Comparison of ENCODE assay signal across 8 cellular contexts in the genomic region with DNA sequence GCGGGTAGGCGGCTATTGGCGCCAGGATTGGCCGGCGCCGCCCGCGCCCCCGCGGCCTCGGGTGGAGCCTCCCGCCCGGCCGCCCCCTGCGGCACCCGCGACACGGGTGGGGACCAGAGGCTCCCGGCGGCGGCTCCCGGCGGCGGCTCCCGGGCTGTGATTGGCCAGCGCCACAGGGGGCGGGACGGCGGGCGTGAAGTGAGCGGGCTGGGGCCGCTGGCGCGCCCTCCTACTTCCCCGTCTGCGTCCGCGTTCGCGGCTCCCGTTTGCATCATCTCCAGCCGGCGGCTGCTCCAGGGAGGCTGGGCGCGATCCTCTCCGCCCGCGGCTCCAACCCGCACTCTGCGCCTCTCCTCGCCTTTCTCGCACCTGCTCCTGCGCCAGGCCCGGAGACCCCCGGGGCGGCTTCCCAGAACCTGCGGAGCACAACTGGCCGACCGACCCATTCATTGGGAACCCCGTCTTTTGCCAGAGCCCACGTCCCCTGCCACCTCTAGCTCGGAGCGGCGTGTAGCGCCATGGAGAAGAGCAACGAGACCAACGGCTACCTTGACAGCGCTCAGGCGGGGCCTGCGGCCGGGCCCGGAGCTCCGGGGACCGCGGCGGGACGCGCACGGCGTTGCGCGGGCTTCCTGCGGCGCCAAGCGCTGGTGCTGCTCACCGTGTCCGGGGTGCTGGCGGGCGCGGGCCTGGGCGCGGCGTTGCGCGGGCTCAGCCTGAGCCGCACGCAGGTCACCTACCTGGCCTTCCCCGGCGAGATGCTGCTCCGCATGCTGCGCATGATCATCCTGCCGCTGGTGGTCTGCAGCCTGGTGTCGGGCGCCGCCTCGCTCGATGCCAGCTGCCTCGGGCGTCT. TPM values are rescaled to one million over a fixed set of nuclear protein-coding genes. Genes with fewer than 3 reads are reported as not detected.
DNase-seq lines count a peak whose midpoint lies in the region; ATAC-seq, FAIRE-seq and TF ChIP-seq lines count a peak whose summit lies in the region.

A gene (plus strand): TSS at position 274 of the 856 bp plus-strand sequence. CDS start 245 bp downstream, at position 519.

- H3K27ac ChIP-seq in adrenal gland (peak within 1 kb of the TSS; percentile 84 to 99 (median 96)), left ventricle myocardium inferior (replicated peaks) (peak within 1 kb of the TSS; percentile 92), psoas muscle (peak within 1 kb of the TSS; percentile 100)

- ATAC-seq in HG02763 (IDR thresholded peaks at IDR 0.05; ENCODE audit: unreplicated experiment) = peak; percentile 76
- ATAC-seq in psoas muscle = peak; percentile 88 to 95 (median 90)

- DNase-seq in GM12891 (ENCODE audit: insufficient read length, low spot score) = peak; percentile 80
- DNase-seq in NCI-H1417 treated with DMSO at 0.1 percent for 48 hours (lab: John Stamatoyannopoulos, UW) = peak; percentile 90
- peak; percentile 92 to 97 (median 95) for DNase-seq in adrenal gland
- peak; percentile 91 for DNase-seq in left ventricle myocardium inferior
- peak; percentile 97 to 98 for DNase-seq in psoas muscle
- DNase-seq in urothelium cell line (ENCODE audit: low spot score) = peak; percentile 98

- intact Hi-C loops in T-helper 1 cell treated with Interleukin-12 subunit alpha and Interleukin-12 subunit beta and Interleukin-4 antibody, amounts not matched to agents 30 ng/mL and 1 ng/mL, for 36 hours (cut with micrococcal nuclease) = loop anchor here (1.0 to 5.0 kb wide), 11 partner anchors 237 to 1401 kb away; a partner anchor contains a TSS
- intact Hi-C loops in adrenal gland (cut with DNase I) (loop anchor here in 1 of 2 donors (5.0 kb wide), 1 partner anchor 38 kb away; no protein-coding TSS in a partner anchor), left ventricle myocardium inferior (cut with micrococcal nuclease) (no loop called here), psoas muscle (cut with DNase I) (loop anchor here in 1 of 2 donors (5.0 kb wide), 1 partner anchor 72 kb away; no protein-coding TSS in a partner anchor)

- TF ChIP-seq CTCF in adrenal gland (IDR thresholded peaks at IDR 0.05) = peak in 1 of 6 experiments; percentile 1
- TF ChIP-seq CTCF in left ventricle myocardium inferior (IDR thresholded peaks at IDR 0.05; ENCODE audit: borderline replicate concordance) = no peak
- no peak for TF ChIP-seq CTCF in psoas muscle (IDR thresholded peaks at IDR 0.05)

- H3K27me3 ChIP-seq in adrenal gland (no peaks in the 10 kb centered on the region), left ventricle myocardium inferior (ENCODE audit: low read depth) (no peaks in the 10 kb centered on the region), psoas muscle (ENCODE audit: insufficient read depth in 3 of 3, low read length in 2 of 3) (no peaks in the 10 kb centered on the region)

- TF ChIP-seq POLR2A in GM12891 (IDR thresholded peaks at IDR 0.05; ENCODE audit: low read depth, low read length) = 0 out of 2 replicates have a peak, but pooled peaks have one; percentile 47
- peak; percentile 86 to 87 for TF ChIP-seq POLR2A in adrenal gland (IDR thresholded peaks at IDR 0.05)

- peak; percentile 79 for FAIRE-seq in GM12891 (lab: Jason Lieb, UNC)
- FAIRE-seq in urothelium cell line (lab: Jason Lieb, UNC) = no peak

- H3K9me3 ChIP-seq in adrenal gland (replicated peaks in 1 of 3) (no peaks in the 10 kb centered on the region), left ventricle myocardium inferior (replicated peaks) (no peaks in the 10 kb centered on the region), psoas muscle (no peaks in the 10 kb centered on the region)

- 0 to 1% (median 1%) methylated on average over 7 to 109 of the region's 109 CpGs for WGBS in adrenal gland, 4 donors
- WGBS in psoas muscle, 3 donors = 1% methylated on average over 67 to 107 of the region's 109 CpGs

- H3K4me3 ChIP-seq in adrenal gland (peak within 1 kb of the TSS; percentile 22 to 98 (median 88)), left ventricle myocardium inferior (peak within 1 kb of the TSS; percentile 84), psoas muscle (peak within 1 kb of the TSS; percentile 98)

- H3K36me3 ChIP-seq in adrenal gland (replicated peaks in 1 of 2) (no peaks in the 10 kb centered on the region), left ventricle myocardium inferior (no peaks in the 10 kb centered on the region), psoas muscle (ENCODE audit: insufficient read depth in 1 of 2, low read depth in 1 of 2) (no peaks in the 10 kb centered on the region)

- peaks cover 16 to 36% of the 10 kb centered on the region in 2 donors for H3K4me1 ChIP-seq in adrenal gland (replicated peaks in 1 of 2)
- peaks cover 55% of the 10 kb centered on the region for H3K4me1 ChIP-seq in left ventricle myocardium inferior
- peaks cover 24% of the 10 kb centered on the region for H3K4me1 ChIP-seq in psoas muscle

TF ChIP-seq in GM12891, 5 proteins besides CTCF, POLR2A, EP300 and RAD21:
- TF ChIP-seq POU2F2 (IDR thresholded peaks at IDR 0.05; ENCODE audit: low read depth, low read length) (no peak; the same call in 1 of the 2 replicates), PAX5 (IDR thresholded peaks at IDR 0.05; ENCODE audit: insufficient read depth, low read length, severe bottlenecking) (no peak), TAF1 (IDR thresholded peaks at IDR 0.05; ENCODE audit: low read depth, low read length) (peak; percentile 45; the same call in 1 of the 2 replicates), POLR2AphosphoS5 (IDR thresholded peaks at IDR 0.05; ENCODE audit: low read depth, low read length) (peak; percentile 6; the same call in 1 of the 2 replicates), SPI1 (IDR thresholded peaks at IDR 0.05; ENCODE audit: low read depth, low read length) (no peak)

RNA-seq across cellular contexts. Expression of the gene that starts here (rescaled TPM):
- 25.7 TPM for polyA plus RNA-seq in GM12891 (2012; ENCODE audit: low read depth, missing spikeins)
- total RNA-seq in T-helper 1 cell treated with Interleukin-12 subunit alpha and Interleukin-12 subunit beta and Interleukin-4 antibody, amounts not matched to agents 30 ng/mL and 1 ng/mL, for 36 hours = 35.7 and 38.1 TPM in 2 replicates
- total RNA-seq in adrenal gland (100 to 1,000 TPM in 2 of 8 donors, 10 to 100 TPM in 6; 40.5 to 124 (median 60.0) TPM), left ventricle myocardium inferior (13.2 TPM), psoas muscle (10 to 100 TPM; 13.9 to 50.3 (median 20.2) TPM)
- polyA plus RNA-seq in adrenal gland (100 to 1,000 TPM in 1 of 3 donors, 10 to 100 TPM in 2; 13.0 to 196 (median 15.3) TPM), psoas muscle (10 to 100 TPM in 1 of 3 donors, 1 to 10 TPM in 2; 3.4 to 12.7 (median 9.6) TPM)

Comparison
In these comparisons a context has a peak if more than half of its experiments do, and no peak if none do; other contexts are left out.
1. Peak in every context shown above with its lines: DNase-seq, ATAC-seq, H3K4me3 ChIP-seq and H3K27ac ChIP-seq.